ENCODE assay signal across 7 cellular contexts in the genomic region with DNA sequence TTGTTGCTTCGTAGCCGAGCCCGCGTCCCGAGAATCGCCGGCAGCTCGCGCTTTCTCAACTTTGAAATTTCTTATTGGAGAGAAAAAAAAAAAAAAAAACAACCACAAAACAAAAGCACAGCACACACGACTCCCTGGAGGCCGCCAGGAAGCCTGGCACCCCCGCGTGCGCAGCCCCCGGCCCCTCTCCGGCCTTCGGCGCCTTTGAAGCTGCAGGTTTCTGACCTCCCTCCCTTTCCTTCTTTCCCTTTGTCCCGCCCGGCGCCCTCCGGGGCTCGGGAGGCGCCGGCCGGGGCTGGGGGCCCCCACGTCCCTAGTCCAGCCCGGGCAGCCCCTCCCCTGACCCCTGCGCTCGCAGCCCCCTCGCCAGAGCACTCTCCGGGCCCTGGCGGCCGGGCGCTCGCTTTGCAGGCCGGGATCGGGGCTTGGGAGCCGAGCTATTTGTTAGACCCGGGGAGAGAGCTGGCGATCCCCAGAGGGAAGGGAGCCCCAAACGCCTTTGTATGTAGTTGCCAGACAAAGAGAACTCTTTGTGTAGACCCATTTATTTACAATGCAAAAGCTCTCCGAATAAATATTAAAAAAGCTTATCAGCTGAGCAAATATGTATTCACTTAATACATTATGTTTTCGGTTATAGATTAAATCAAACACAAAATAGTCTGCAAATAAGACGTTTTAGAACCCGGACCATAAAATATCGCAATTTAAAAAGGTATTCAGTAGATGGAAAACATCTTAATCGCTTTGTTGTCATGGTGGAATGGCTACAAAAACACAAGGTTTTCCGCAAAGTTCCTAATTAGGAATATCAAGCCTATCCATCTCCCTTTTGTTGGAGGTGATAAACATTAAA. TPM values are rescaled to one million over a fixed set of nuclear protein-coding genes. Genes with fewer than 3 reads are reported as not detected.
DNase-seq lines count a peak whose midpoint lies in the region; ATAC-seq and TF ChIP-seq lines count a peak whose summit lies in the region.

No MANE protein-coding gene starts in this region.

- H3K36me3 Mint-ChIP-seq in activated CD8-positive, alpha-beta T cell treated with anti-CD3 and anti-CD28 coated beads, Interleukin-2, amount 10 ng/mL, durations not matched to agents 7 days and 5 days (ENCODE audit: low read depth), result peaks cover 9% of the 10 kb centered on the region

- CTCF ChIA-PET in activated CD8-positive, alpha-beta T cell treated with anti-CD3 and anti-CD28 coated beads, Interleukin-2, amount 10 ng/mL, durations not matched to agents 7 days and 5 days (lab: Charles Lee), result interaction anchor here (0.7 to 1.5 kb wide), 2 partner anchors 14 to 87 kb away, joined by 3 read pairs; no protein-coding TSS in a partner anchor

- peak; percentile 16 for TF ChIP-seq CTCF in psoas muscle (IDR thresholded peaks at IDR 0.05)

- H3K27me3 ChIP-seq in psoas muscle (ENCODE audit: insufficient read depth in 3 of 3, low read length in 2 of 3), result no peaks in the 10 kb centered on the region

- peak overlapping the region; percentile 20 for H3K4me3 Mint-ChIP-seq in activated CD8-positive, alpha-beta T cell treated with anti-CD3 and anti-CD28 coated beads, Interleukin-2, amount 10 ng/mL, durations not matched to agents 7 days and 5 days

- DNase-seq in Daoy (ENCODE audit: low read depth) (peak; percentile 73), LoVo (ENCODE audit: low spot score) (peak; percentile 55), globus pallidus (ENCODE audit: low spot score) (peak; percentile 65), psoas muscle (peak; percentile 43 to 80)
- no peak for DNase-seq in activated CD8-positive, alpha-beta T cell treated with anti-CD3 and anti-CD28 coated beads, Interleukin-2, amount 10 ng/mL, durations not matched to agents 7 days and 5 days

- peak overlapping the region; percentile 99 for H3K27ac ChIP-seq in psoas muscle

- POLR2A ChIA-PET in activated CD8-positive, alpha-beta T cell treated with anti-CD3 and anti-CD28 coated beads, Interleukin-2, amount 10 ng/mL, durations not matched to agents 7 days and 5 days (lab: Charles Lee), result interaction anchor here (0.6 kb wide), 1 partner anchor 1257 kb away, joined by 3 read pairs; no protein-coding TSS in a partner anchor

- H3K4me3 ChIP-seq in psoas muscle, result peak overlapping the region; percentile 76

- intact Hi-C loops in psoas muscle (cut with DNase I), result loop anchor here (1.0 to 5.0 kb wide), 3 partner anchors 55 to 113 kb away; no protein-coding TSS in a partner anchor

- peaks cover 58% of the 10 kb centered on the region for H3K27me3 Mint-ChIP-seq in activated CD8-positive, alpha-beta T cell treated with anti-CD3 and anti-CD28 coated beads, Interleukin-2, amount 10 ng/mL, durations not matched to agents 7 days and 5 days (ENCODE audit: low read depth)

- no peaks in the 10 kb centered on the region for H3K9me3 Mint-ChIP-seq in activated CD8-positive, alpha-beta T cell treated with anti-CD3 and anti-CD28 coated beads, Interleukin-2, amount 10 ng/mL, durations not matched to agents 7 days and 5 days (ENCODE audit: insufficient read depth)

- H3K27ac Mint-ChIP-seq in activated CD8-positive, alpha-beta T cell treated with anti-CD3 and anti-CD28 coated beads, Interleukin-2, amount 10 ng/mL, durations not matched to agents 7 days and 5 days, result peak overlapping the region; percentile 50

- H3K9me3 ChIP-seq in psoas muscle, result no peaks in the 10 kb centered on the region

- 1 to 2% (median 2%) methylated on average over 44 to 49 of the region's 49 CpGs for WGBS in psoas muscle, 3 donors

- H3K36me3 ChIP-seq in psoas muscle (ENCODE audit: insufficient read depth in 1 of 2, low read depth in 1 of 2), result no peaks in the 10 kb centered on the region

- peaks cover 29% of the 10 kb centered on the region for H3K4me1 ChIP-seq in psoas muscle

- ATAC-seq in activated CD8-positive, alpha-beta T cell treated with anti-CD3 and anti-CD28 coated beads, Interleukin-2, amount 10 ng/mL, durations not matched to agents 7 days and 5 days, result no peak
- no peak for ATAC-seq in psoas muscle
- ATAC-seq in HG03280 (IDR thresholded peaks at IDR 0.05; ENCODE audit: unreplicated experiment), result no peak
- no peak for ATAC-seq in HG03135 (IDR thresholded peaks at IDR 0.05; ENCODE audit: unreplicated experiment)

- H3K4me1 Mint-ChIP-seq in activated CD8-positive, alpha-beta T cell treated with anti-CD3 and anti-CD28 coated beads, Interleukin-2, amount 10 ng/mL, durations not matched to agents 7 days and 5 days (ENCODE audit: low read depth), result peaks cover 29% of the 10 kb centered on the region

RNA-seq across cellular contexts. Expression of a gene that starts 2.3 kb away (rescaled TPM):
- total RNA-seq in Daoy (2014; rRNA removed; shearing (Covaris generic)), result 6.8 and 11.0 TPM in 2 replicates
- total RNA-seq in activated CD8-positive, alpha-beta T cell treated with anti-CD3 and anti-CD28 coated beads, Interleukin-2, amount 10 ng/mL, durations not matched to agents 7 days and 5 days, result under 1 TPM; 0.87 to 0.91 TPM
- total RNA-seq in psoas muscle, result 10 to 100 TPM in 1 of 4 donors, 1 to 10 TPM in 3; 6.0 to 10.7 (median 7.7) TPM
- 1 to 10 TPM; 2.8 to 6.6 (median 4.1) TPM for polyA plus RNA-seq in psoas muscle
